Comparison of ENCODE assay signal across 25 cellular contexts in the genomic region with DNA sequence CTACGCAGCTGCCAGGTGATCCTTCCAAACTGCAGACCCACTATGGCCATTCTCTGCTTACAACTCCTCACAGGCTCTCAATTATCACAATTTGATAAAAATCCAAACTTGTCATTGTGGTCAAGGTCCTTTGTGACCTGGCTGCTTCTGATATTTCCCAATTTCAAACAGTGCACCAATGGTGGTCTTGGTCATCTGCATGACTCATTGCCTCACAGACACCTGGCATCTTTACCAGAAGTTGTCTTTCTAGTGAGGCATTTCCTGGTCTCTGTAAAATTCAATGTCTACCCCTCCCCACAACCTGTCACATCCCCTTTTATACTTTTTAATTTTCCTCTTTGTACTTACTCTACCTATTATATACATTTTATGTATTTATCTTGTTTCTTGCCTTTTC.
"Had no signal": no experiment of that assay in that cellular context is flagged by ENCODE, and none has a peak within 500 bp of the region (broad histone marks: within the 10 kb centered on the region; RNA-seq: fewer than 3 reads in every experiment).

No MANE protein-coding gene starts in this region.

- H3K4me1 Mint-ChIP-seq: activated CD4-positive, alpha-beta T cell treated with anti-CD3 and anti-CD28 coated beads for 36 hours; activated naive CD8-positive, alpha-beta T cell treated with anti-CD3 and anti-CD28 coated beads, Interleukin-2, amount 10 ng/mL, durations not matched to agents 7 days and 5 days had no signal

- DNase-seq: activated CD4-positive, alpha-beta T cell treated with anti-CD3 and anti-CD28 coated beads for 36 hours; activated CD4-positive, CD25-positive, alpha-beta regulatory T cell; activated CD8-positive, alpha-beta memory T cell treated with anti-CD3 and anti-CD28 coated beads, Interleukin-2, amount 50 U/mL, for 4 hours; activated CD8-positive, alpha-beta T cell treated with anti-CD3 and anti-CD28 coated beads for 36 hours; activated naive CD4-positive, alpha-beta T cell treated with anti-CD3 and anti-CD28 coated beads, Interleukin-2, amount 50 U/mL, for 16 hours; activated naive CD8-positive, alpha-beta T cell treated with anti-CD3 and anti-CD28 coated beads, Interleukin-2, amount 10 ng/mL, durations not matched to agents 7 days and 5 days; activated T-cell treated with anti-CD3 and anti-CD28 coated beads, Interleukin-2, amount 50 U/mL, for 72 hours; aorta; central memory CD4-positive, alpha-beta T cell; KG1; NCI-H1105; NCI-H1436; NCI-H1694 treated with DMSO at 0.1 percent for 48 hours; NCI-H2029 treated with DMSO at 0.1 percent for 48 hours; NCI-H345; NCI-H510A; NCI-H526 treated with DMSO at 0.1 percent for 48 hours; NCI-H82; RPMI8226; SK-N-SH; T-helper 1 cell had no signal

- H3K4me1 ChIP-seq: breast epithelium had no signal

- H3K27ac ChIP-seq: breast epithelium, VCaP had no signal

- H3K4me3 Mint-ChIP-seq: activated CD4-positive, alpha-beta T cell treated with anti-CD3 and anti-CD28 coated beads for 36 hours; activated CD8-positive, alpha-beta T cell treated with anti-CD3 and anti-CD28 coated beads for 36 hours; activated naive CD8-positive, alpha-beta T cell treated with anti-CD3 and anti-CD28 coated beads, Interleukin-2, amount 10 ng/mL, durations not matched to agents 7 days and 5 days; activated T-cell treated with anti-CD3 and anti-CD28 coated beads, Interleukin-2, amount 50 U/mL, for 72 hours had no signal

- H3K27ac Mint-ChIP-seq: activated CD4-positive, alpha-beta T cell treated with anti-CD3 and anti-CD28 coated beads for 36 hours; activated CD8-positive, alpha-beta T cell treated with anti-CD3 and anti-CD28 coated beads for 36 hours; activated naive CD8-positive, alpha-beta T cell treated with anti-CD3 and anti-CD28 coated beads, Interleukin-2, amount 10 ng/mL, durations not matched to agents 7 days and 5 days; activated T-cell treated with anti-CD3 and anti-CD28 coated beads, Interleukin-2, amount 50 U/mL, for 72 hours had no signal

- H3K36me3 Mint-ChIP-seq: activated naive CD8-positive, alpha-beta T cell treated with anti-CD3 and anti-CD28 coated beads, Interleukin-2, amount 10 ng/mL, durations not matched to agents 7 days and 5 days had no signal

- H3K9me3 Mint-ChIP-seq: activated CD8-positive, alpha-beta T cell treated with anti-CD3 and anti-CD28 coated beads for 36 hours; activated naive CD8-positive, alpha-beta T cell treated with anti-CD3 and anti-CD28 coated beads, Interleukin-2, amount 10 ng/mL, durations not matched to agents 7 days and 5 days; activated T-cell treated with anti-CD3 and anti-CD28 coated beads, Interleukin-2, amount 50 U/mL, for 72 hours had no signal

- H3K27me3 ChIP-seq: breast epithelium had no signal

- H3K9ac ChIP-seq: SK-N-SH had no signal

- H3K9me3 ChIP-seq: breast epithelium, SK-N-SH had no signal

- H3K4me3 ChIP-seq: breast epithelium had no signal

- H3K9me2 ChIP-seq: SK-N-SH had no signal

- H3K36me3 ChIP-seq: breast epithelium had no signal

- H3K4me2 ChIP-seq: SK-N-SH had no signal

- ATAC-seq: activated CD4-positive, alpha-beta T cell treated with anti-CD3 and anti-CD28 coated beads for 36 hours; activated CD8-positive, alpha-beta T cell treated with anti-CD3 and anti-CD28 coated beads for 36 hours; activated T-cell treated with anti-CD3 and anti-CD28 coated beads, Interleukin-2, amount 50 U/mL, for 72 hours; Panc1; Right ventricle myocardium inferior had no signal
